Comparison of ENCODE assay signal across 9 cellular contexts in the genomic region with DNA sequence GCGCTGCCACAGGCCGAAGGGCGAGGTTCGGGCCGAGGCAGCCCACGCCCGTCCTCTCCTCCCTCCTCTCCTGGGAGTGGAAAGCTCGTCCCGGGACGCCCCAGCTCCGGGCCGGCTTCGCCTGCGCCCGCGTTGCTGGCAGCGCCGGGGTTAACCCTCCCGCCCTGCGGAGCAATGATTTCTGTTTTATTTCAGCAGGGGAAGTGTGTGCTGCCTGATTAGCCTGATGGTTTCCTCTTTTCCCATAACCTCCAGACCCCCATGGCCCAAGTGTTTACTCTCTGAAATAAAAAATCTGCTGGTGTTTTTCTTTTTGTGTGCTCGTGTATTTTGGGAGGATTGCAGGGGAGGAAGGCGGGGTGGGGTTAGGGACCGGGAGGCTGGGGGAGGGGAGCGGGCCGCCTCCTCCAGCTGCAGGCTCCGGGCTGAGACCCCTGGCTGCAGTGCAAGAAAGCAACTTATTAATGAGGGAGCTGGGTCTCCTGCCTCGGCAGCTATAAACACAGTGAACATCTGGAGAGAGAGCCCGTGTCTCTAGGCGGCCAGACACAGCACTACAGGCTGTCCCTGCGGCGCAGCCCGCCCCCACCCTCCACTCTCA. TPM values are rescaled to one million over a fixed set of nuclear protein-coding genes. Genes with fewer than 3 reads are reported as not detected.
A peak's percentile ranks its signal among the peaks of the same experiment; 100 is the strongest.
DNase-seq lines count a peak whose midpoint lies in the region; ATAC-seq and TF ChIP-seq lines count a peak whose summit lies in the region.
"Had no signal": no experiment of that assay in that cellular context is flagged by ENCODE, and none has a peak within 500 bp of the region (broad histone marks: within the 10 kb centered on the region; RNA-seq: fewer than 3 reads in every experiment).

No MANE protein-coding gene starts in this region.

- TF ChIP-seq RAD21 in liver (IDR thresholded peaks at IDR 0.05) = peak; percentile 47 to 57

- H3K9me3 Mint-ChIP-seq in dendritic cell treated with granulocyte-macrophage colony-stimulating factor and Interleukin-4, amounts not matched to agents 40 ng/mL and 50 ng/mL, for 4 days = no peaks in the 10 kb centered on the region

- no peaks in the 10 kb centered on the region for H3K36me3 ChIP-seq in Panc1 (ENCODE audit: control insufficient read depth, insufficient read depth, low read length)
- no peaks in the 10 kb centered on the region for H3K36me3 ChIP-seq in liver (ENCODE audit: control insufficient read depth in 4 of 4, insufficient read depth in 3 of 4, low read depth in 1 of 4, low read length in 3 of 4)
- no peaks in the 10 kb centered on the region for H3K36me3 ChIP-seq in stomach

- peak overlapping the region; percentile 67 for H3K4me3 Mint-ChIP-seq in dendritic cell treated with granulocyte-macrophage colony-stimulating factor and Interleukin-4, amounts not matched to agents 40 ng/mL and 50 ng/mL, for 4 days

- 5% methylated on average over 32 of the region's 32 CpGs for WGBS in liver
- 1 to 5% (median 1%) methylated on average over 25 to 32 of the region's 32 CpGs for WGBS in stomach, 5 donors

- POLR2A ChIA-PET in Panc1 (lab: Charles Lee) = interaction anchor here (0.8 kb wide), 1 partner anchor 27 kb away, joined by 10 read pairs; no protein-coding TSS in a partner anchor

- in situ Hi-C loops in Panc1 (cut with HindIII; ENCODE audit: low pct_unique_long_range_greater_than_20kb, low sequenced_read_pairs) = no loop called here

- intact Hi-C loops in Panc1 (cut with micrococcal nuclease; ENCODE audit: unreplicated experiment) (no loop called here), stomach (cut with DNase I; ENCODE audit: low total_unique reads) (no loop called here)
- intact Hi-C loops in dendritic cell treated with granulocyte-macrophage colony-stimulating factor and Interleukin-4, amounts not matched to agents 40 ng/mL and 50 ng/mL, for 4 days (cut with micrococcal nuclease) = no loop called here

- TF ChIP-seq CTCF in Panc1 (IDR thresholded peaks at IDR 0.05) (no peak), liver (IDR thresholded peaks at IDR 0.05; ENCODE audit: low read depth, low read length, missing input control) (peak; percentile 8), stomach (IDR thresholded peaks at IDR 0.05) (no peak)

- peaks cover 60% of the 10 kb centered on the region for H3K4me1 Mint-ChIP-seq in dendritic cell treated with granulocyte-macrophage colony-stimulating factor and Interleukin-4, amounts not matched to agents 40 ng/mL and 50 ng/mL, for 4 days (ENCODE audit: low read depth)

- TF ChIP-seq EP300 in stomach (IDR thresholded peaks at IDR 0.05) = no peak

- no TSS peak for BruUV-seq in Panc1 (replicated peaks; lab: Mats Ljungman, UMichigan)

- H3K27ac ChIP-seq in Panc1 (ENCODE audit: low read length) (peak overlapping the region; percentile 52; the same call in 1 of the 2 replicates), liver (ENCODE audit: low read depth in 1 of 2, low read length in 2 of 2) (peak overlapping the region; percentile 68 to 77), stomach (peak overlapping the region; percentile 41 to 85 (median 73))
- H3K27ac ChIP-seq: KMS-11 had no signal

- DNase-seq in GDM1 (lab: John Stamatoyannopoulos, UW) = peak; percentile 62
- DNase-seq in Panc1 (ENCODE audit: low read depth, low spot score) = no peak
- DNase-seq in stomach = peak; percentile 49
- DNase-seq in NCI-H1417 treated with DMSO at 0.1 percent for 48 hours (lab: John Stamatoyannopoulos, UW) = no peak
- DNase-seq in NCI-H2081 treated with DMSO at 0.1 percent for 48 hours (lab: John Stamatoyannopoulos, UW) = no peak

- no peaks in the 10 kb centered on the region for H3K36me3 Mint-ChIP-seq in dendritic cell treated with granulocyte-macrophage colony-stimulating factor and Interleukin-4, amounts not matched to agents 40 ng/mL and 50 ng/mL, for 4 days (ENCODE audit: low read depth)

- peak overlapping the region; percentile 52 for H3K27ac Mint-ChIP-seq in dendritic cell treated with granulocyte-macrophage colony-stimulating factor and Interleukin-4, amounts not matched to agents 40 ng/mL and 50 ng/mL, for 4 days

- CTCF ChIA-PET in Panc1 (lab: Charles Lee) = no interaction called here

- TF ChIP-seq POLR2A in stomach (IDR thresholded peaks at IDR 0.05) = no peak

- peak overlapping the region; percentile 25 to 45 for H3K4me3 ChIP-seq in Panc1 (ENCODE audit: low read depth in 2 of 2, low read length in 2 of 2)
- peak overlapping the region; percentile 40 to 58 (median 41) for H3K4me3 ChIP-seq in liver (ENCODE audit: low read depth in 1 of 3, low read length in 3 of 3)
- peak overlapping the region; percentile 44 to 53 (median 44) for H3K4me3 ChIP-seq in stomach

- H3K27me3 ChIP-seq in Panc1 (ENCODE audit: control insufficient read depth, insufficient read depth, low read length) = no peaks in the 10 kb centered on the region
- H3K27me3 ChIP-seq in liver (ENCODE audit: control insufficient read depth in 4 of 4, insufficient read depth in 4 of 4, low read length in 3 of 4) = no peaks in the 10 kb centered on the region
- no peaks in the 10 kb centered on the region for H3K27me3 ChIP-seq in stomach

- peak; percentile 90 for ATAC-seq in Panc1
- no peak for ATAC-seq in GM21367 (IDR thresholded peaks at IDR 0.05; ENCODE audit: unreplicated experiment)

- H3K4me1 ChIP-seq in Panc1 (ENCODE audit: control insufficient read depth, insufficient read depth, low read length) = no peaks in the 10 kb centered on the region
- peaks cover 0 to 6% (median 3%) of the 10 kb centered on the region in 4 donors for H3K4me1 ChIP-seq in liver (ENCODE audit: control insufficient read depth in 4 of 4, insufficient read depth in 4 of 4, low read length in 3 of 4)
- peaks cover 13 to 59% (median 26%) of the 10 kb centered on the region in 4 donors for H3K4me1 ChIP-seq in stomach

- peaks cover 32% of the 10 kb centered on the region for H3K27me3 Mint-ChIP-seq in dendritic cell treated with granulocyte-macrophage colony-stimulating factor and Interleukin-4, amounts not matched to agents 40 ng/mL and 50 ng/mL, for 4 days

- H3K9me3 ChIP-seq in Panc1 (ENCODE audit: control insufficient read depth, insufficient read depth, low read depth, low read length) = no peaks in the 10 kb centered on the region
- no peaks in the 10 kb centered on the region for H3K9me3 ChIP-seq in liver (ENCODE audit: control insufficient read depth in 4 of 4, low read length in 3 of 4)
- no peaks in the 10 kb centered on the region for H3K9me3 ChIP-seq in stomach

- H3K9ac ChIP-seq in liver (ENCODE audit: low read depth in 1 of 2, low read length in 2 of 2) = peak overlapping the region; percentile 22 to 57
- H3K9ac ChIP-seq: KMS-11 had no signal

TF ChIP-seq in liver, 16 proteins besides CTCF, POLR2A, EP300 and RAD21 (continues in another document):
- TF ChIP-seq ATF3 (IDR thresholded peaks at IDR 0.05) (no peak), SP1 (IDR thresholded peaks at IDR 0.05) (peak; percentile 60), HNF4G (IDR thresholded peaks at IDR 0.05) (no peak), RXRA (IDR thresholded peaks at IDR 0.05) (peak; percentile 31 to 55), TAF1 (conservative IDR thresholded peaks at IDR 0.05) (no peak), FOXA1 (IDR thresholded peaks at IDR 0.05) (no peak), NR2F2 (IDR thresholded peaks at IDR 0.05) (peak; percentile 99), FOXA2 (IDR thresholded peaks at IDR 0.05) (no peak), ZBTB33 (IDR thresholded peaks at IDR 0.05) (no peak), YY1 (IDR thresholded peaks at IDR 0.05) (peak; percentile 44)

RNA-seq across cellular contexts. Expression of gene ETS1, which starts 38.6 kb away (rescaled TPM):
- total RNA-seq in Panc1 (2021; ENCODE audit: unreplicated experiment) = 66.4 TPM
- polyA plus RNA-seq in Panc1 (2012; ENCODE audit: insufficient read length) = 38.6 TPM
- total RNA-seq in liver = 10 to 100 TPM; 24.2 to 30.0 TPM
- polyA plus RNA-seq in liver = 10 to 100 TPM in 1 of 2 donors, 1 to 10 TPM in 1; 4.8 to 16.5 TPM
- total RNA-seq in stomach = 10 to 100 TPM in 4 of 5 donors, 1 to 10 TPM in 1; 8.8 to 72.5 (median 24.6) TPM
- 10 to 100 TPM in 2 of 3 donors, 1 to 10 TPM in 1; 7.0 to 35.4 (median 20.4) TPM for polyA plus RNA-seq in stomach

Comparison
In these comparisons a context has a peak if more than half of its experiments do, and no peak if none do; other contexts are left out.
1. DNase-seq: peak in GDM1 (single experiment) and stomach (single experiment); none in Panc1 (single experiment), NCI-H1417 treated with DMSO at 0.1 percent for 48 hours (single experiment) and NCI-H2081 treated with DMSO at 0.1 percent for 48 hours (single experiment).
2. Peak in every context shown above with its lines, with median percentiles within 50 percentile points of each other: H3K27ac ChIP-seq and H3K4me3 ChIP-seq.